1 cellular context compared by ENCODE assay signal in genomic region chr11:95913830-95914229, GRCh38.
TF ChIP-seq lines count a peak whose summit lies in the region.

No MANE protein-coding gene starts in this region.

TF ChIP-seq in endothelial cell of umbilical vein, 7 proteins besides CTCF, POLR2A, EP300 and RAD21 (continued from another document):
- TF ChIP-seq GATA2 (IDR thresholded peaks at IDR 0.05; ENCODE audit: insufficient read depth, insufficient read length, low read depth, low read length) (no peak), JUN (IDR thresholded peaks at IDR 0.05; ENCODE audit: borderline replicate concordance, insufficient read depth, insufficient read length, low read depth) (no peak), EZH2 (IDR thresholded peaks at IDR 0.05; ENCODE audit: borderline replicate concordance, low read depth, low read length, severe bottlenecking) (no peak), MAX (IDR thresholded peaks at IDR 0.05; ENCODE audit: insufficient read depth, insufficient read length) (no peak), MYC (IDR thresholded peaks at IDR 0.05; ENCODE audit: low read depth, low read length) (no peak), FOS (IDR thresholded peaks at IDR 0.05; ENCODE audit: borderline replicate concordance, insufficient read depth, low read length) (no peak)
